Comparison of ENCODE assay signal across 8 cellular contexts in the genomic region with DNA sequence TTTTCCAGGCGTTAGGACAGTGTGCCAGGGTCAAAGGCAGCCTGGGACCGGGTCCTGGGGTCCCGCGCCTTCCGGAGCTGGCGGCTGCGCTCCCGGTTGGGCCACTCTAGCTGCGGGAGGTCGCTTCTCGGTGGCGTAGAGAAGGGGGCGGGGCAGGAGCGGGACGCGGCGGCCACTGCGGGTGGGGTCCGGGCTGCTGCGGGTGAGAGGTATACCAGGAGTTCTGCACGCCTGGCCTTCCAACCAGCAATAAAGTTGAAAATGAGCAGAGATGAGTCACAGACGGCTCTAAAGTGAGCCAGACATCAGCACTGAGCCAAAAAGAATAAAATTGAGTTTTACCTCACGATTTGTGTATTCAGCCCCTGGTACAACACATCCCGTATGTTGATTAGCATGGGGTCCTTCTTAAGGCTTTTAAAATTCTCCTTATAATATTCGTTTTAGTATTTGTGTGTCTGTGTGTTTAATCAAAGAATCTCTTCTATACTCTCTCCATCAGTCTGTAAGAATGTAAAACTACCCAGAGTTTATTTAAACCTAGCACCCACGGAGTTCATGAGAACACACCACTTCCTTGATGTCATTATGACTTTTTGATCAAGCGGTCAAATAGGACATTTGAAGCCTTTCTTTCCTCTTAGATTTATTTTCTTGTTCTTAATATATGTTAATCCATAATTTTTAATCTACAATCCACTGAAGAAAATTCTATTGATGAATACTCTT. TPM values are rescaled to one million over a fixed set of nuclear protein-coding genes. Genes with fewer than 3 reads are reported as not detected.
DNase-seq lines count a peak whose midpoint lies in the region; ATAC-seq and TF ChIP-seq lines count a peak whose summit lies in the region.

A gene (minus strand): TSS at position 108 of the 729 bp plus-strand sequence. CDS start 107 bp downstream, at position 1.

- no peaks in the 10 kb centered on the region for H3K4me1 ChIP-seq in adrenal gland (replicated peaks in 1 of 2)
- H3K4me1 ChIP-seq in gastrocnemius medialis, result no peaks in the 10 kb centered on the region
- no peaks in the 10 kb centered on the region for H3K4me1 ChIP-seq in neural progenitor cell

- H3K9me3 Mint-ChIP-seq in neural progenitor cell, result peaks cover 10% of the 10 kb centered on the region

- H3K27ac ChIP-seq in adrenal gland, result peak within 1 kb of the TSS in 1 of 5 donors; percentile 11
- H3K27ac ChIP-seq in gastrocnemius medialis, result peak within 1 kb of the TSS in 2 of 4 donors; percentile 26 to 32
- no peak within 1 kb of the TSS for H3K27ac ChIP-seq in neural progenitor cell

- H3K4me3 Mint-ChIP-seq in neural progenitor cell, result no peak within 1 kb of the TSS

- no peak for TF ChIP-seq POLR2A in adrenal gland (IDR thresholded peaks at IDR 0.05)
- TF ChIP-seq POLR2A in gastrocnemius medialis (IDR thresholded peaks at IDR 0.05), result no peak

- H3K27ac Mint-ChIP-seq in neural progenitor cell, result no peak within 1 kb of the TSS

- no peaks in the 10 kb centered on the region for H4K20me1 ChIP-seq in neural progenitor cell (ENCODE audit: low read depth)

- no peak within 1 kb of the TSS for H2AFZ ChIP-seq in neural progenitor cell (replicated peaks)

- no peaks in the 10 kb centered on the region for H3K9me3 ChIP-seq in adrenal gland (replicated peaks in 1 of 3)
- H3K9me3 ChIP-seq in gastrocnemius medialis, result no peaks in the 10 kb centered on the region
- no peaks in the 10 kb centered on the region for H3K9me3 ChIP-seq in neural progenitor cell (ENCODE audit: low read depth)

- no peak within 1 kb of the TSS for H3K9ac ChIP-seq in neural progenitor cell

- no peaks in the 10 kb centered on the region for H3F3A ChIP-seq in neural progenitor cell (ENCODE audit: low read depth)

- WGBS in adrenal gland, 4 donors, result 9 to 30% (median 14%) methylated on average over 23 to 27 of the region's 27 CpGs

- H3K4me3 ChIP-seq in adrenal gland (peak within 1 kb of the TSS in 3 of 4 donors; percentile 29 to 61 (median 58)), gastrocnemius medialis (peak within 1 kb of the TSS; percentile 51 to 63 (median 58)), neural progenitor cell (no peak within 1 kb of the TSS)

- H3K79me2 ChIP-seq in neural progenitor cell (ENCODE audit: low read depth), result no peaks in the 10 kb centered on the region

- in situ Hi-C loops in gastrocnemius medialis (cut with MboI; ENCODE audit: low sequenced_read_pairs in 4 of 4), result no loop called here

- ATAC-seq in gastrocnemius medialis, result peak; percentile 56 to 72
- ATAC-seq in HG02588 (IDR thresholded peaks at IDR 0.05; ENCODE audit: unreplicated experiment), result no peak

- H3K4me2 ChIP-seq in neural progenitor cell, result no peak within 1 kb of the TSS

- no peaks in the 10 kb centered on the region for H3K36me3 ChIP-seq in adrenal gland (replicated peaks in 1 of 2)
- no peaks in the 10 kb centered on the region for H3K36me3 ChIP-seq in gastrocnemius medialis
- no peaks in the 10 kb centered on the region for H3K36me3 ChIP-seq in neural progenitor cell

- H3K36me3 Mint-ChIP-seq in neural progenitor cell, result peaks cover 1% of the 10 kb centered on the region

- intact Hi-C loops in adrenal gland (cut with DNase I), result no loop called here
- intact Hi-C loops in gastrocnemius medialis (cut with DNase I; ENCODE audit: low total_unique reads), result no loop called here

- no peaks in the 10 kb centered on the region for H3K27me3 Mint-ChIP-seq in neural progenitor cell (ENCODE audit: insufficient read depth, low read depth)

- TF ChIP-seq CTCF in adrenal gland (IDR thresholded peaks at IDR 0.05) (no peak), gastrocnemius medialis (IDR thresholded peaks at IDR 0.05 in 4 of 5, conservative IDR thresholded peaks at IDR 0.05 in 1 of 5) (no peak), neural progenitor cell (IDR thresholded peaks at IDR 0.05) (no peak)

- H3K27me3 ChIP-seq in adrenal gland, result no peaks in the 10 kb centered on the region
- no peaks in the 10 kb centered on the region for H3K27me3 ChIP-seq in gastrocnemius medialis
- no peaks in the 10 kb centered on the region for H3K27me3 ChIP-seq in neural progenitor cell

- H3K4me1 Mint-ChIP-seq in neural progenitor cell, result peaks cover 3% of the 10 kb centered on the region

- DNase-seq in H4 (ENCODE audit: low spot score) (peak; percentile 49), NOMO-1 (lab: John Stamatoyannopoulos, UW; ENCODE audit: unreplicated experiment in 2 of 2) (peak; percentile 31 to 46), adrenal gland (peak; percentile 61 to 75 (median 70)), hepatic stellate cell (ENCODE audit: low spot score) (peak; percentile 53), gastrocnemius medialis (peak; percentile 26 to 35), NCI-H187 treated with DMSO at 0.1 percent for 48 hours (lab: John Stamatoyannopoulos, UW) (no peak), neural progenitor cell (ENCODE audit: low spot score) (no peak)

RNA-seq across cellular contexts. Expression of the gene that starts here (rescaled TPM):
- 3.9 and 4.2 TPM in 2 replicates for total RNA-seq in H4 (2014; rRNA removed; shearing (Covaris generic))
- 1 to 10 TPM in 6 of 8 donors, under 1 TPM in 2; 0.71 to 4.0 (median 1.9) TPM for total RNA-seq in adrenal gland
- polyA plus RNA-seq in adrenal gland, result 1 to 10 TPM in 2 of 3 donors, under 1 TPM in 1; 0.88 to 3.8 (median 1.3) TPM
- total RNA-seq in gastrocnemius medialis, result under 1 TPM in 1 of 4 donors, not detected in 3; 0.59 TPM
- total RNA-seq in neural progenitor cell (ENCODE audit: low replicate concordance), result 0.12 TPM in 1 of 2 replicates, not detected in the other

Comparison
In these comparisons a context has a peak if more than half of its experiments do, and no peak if none do; other contexts are left out.
1. Peak in DNase-seq, ATAC-seq and H3K4me3 ChIP-seq in gastrocnemius medialis; RNA of the gene not detected or under 1 TPM.
2. DNase-seq: peak in H4 (single experiment), NOMO-1 (2 of 2), adrenal gland (7 of 7) and hepatic stellate cell (single experiment); none in NCI-H187 treated with DMSO at 0.1 percent for 48 hours (single experiment) and neural progenitor cell (single experiment).